ENCODE assay signal across 2 cellular contexts in the genomic region with DNA sequence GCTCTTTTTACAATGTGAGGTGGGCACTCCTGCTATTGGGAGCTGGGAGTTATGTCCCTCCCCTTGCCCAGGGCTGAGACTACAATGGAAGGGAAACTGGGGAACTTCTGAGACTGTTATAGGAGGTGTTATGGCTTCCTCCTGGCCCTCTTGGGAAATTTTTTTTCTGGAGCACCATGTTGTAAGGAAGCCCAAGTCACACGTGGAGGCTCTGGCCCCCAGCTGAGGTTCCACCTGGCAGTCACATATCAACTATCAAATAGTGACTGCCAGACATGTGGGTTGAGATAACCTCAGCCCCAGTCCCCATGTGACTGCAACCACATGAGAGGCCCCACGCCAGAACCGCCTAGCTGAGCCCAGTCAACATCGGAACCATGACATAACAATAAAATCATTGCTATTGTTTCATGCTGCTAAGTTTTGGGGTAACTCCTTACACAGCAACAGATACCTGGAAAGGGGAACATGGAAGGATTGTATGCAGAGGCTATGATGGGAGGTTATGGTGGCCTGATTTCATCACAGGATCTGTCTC.
TF ChIP-seq lines count a peak whose summit lies in the region.

No MANE protein-coding gene starts in this region.

TF ChIP-seq in GM23338, 12 proteins besides CTCF, POLR2A, EP300 and RAD21:
- TF ChIP-seq ZNF331 (CRISPR knock-in tag; IDR thresholded peaks at IDR 0.05; ENCODE audit: low read depth) = peak; percentile 61
- no peak for TF ChIP-seq NANOG (IDR thresholded peaks at IDR 0.05; ENCODE audit: borderline replicate concordance)

TF ChIP-seq in K562, 482 proteins besides CTCF, POLR2A, EP300 and RAD21:
- TF ChIP-seq CBFA2T2 (conservative IDR thresholded peaks at IDR 0.05) = 0 out of 2 replicates have a peak, but pooled peaks have one; percentile 16
- TF ChIP-seq CEBPG (CRISPR knock-in tag; IDR thresholded peaks at IDR 0.05) = no peak
- TF ChIP-seq CEBPG (tag; conservative IDR thresholded peaks at IDR 0.05 in 1 of 2, IDR thresholded peaks at IDR 0.05 in 1 of 2) = no peak
- 0 out of 2 replicates have a peak, but pooled peaks have one; percentile 17 for TF ChIP-seq CBFA2T3 (IDR thresholded peaks at IDR 0.05)
- no peak for TF ChIP-seq SRSF3 (IDR thresholded peaks at IDR 0.05; ENCODE audit: insufficient read depth, low read length)
- no peak for TF ChIP-seq ZNF507 (tag; conservative IDR thresholded peaks at IDR 0.05)
- no peak for TF ChIP-seq FOXJ3 (CRISPR knock-in tag; IDR thresholded peaks at IDR 0.05)
- peak in 2 of 3 experiments; percentile 27 to 67 for TF ChIP-seq YY1 (IDR thresholded peaks at IDR 0.05; ENCODE audit: borderline replicate concordance in 1 of 3, control insufficient read depth in 1 of 3, extremely low read depth in 1 of 3, insufficient read depth in 3 of 3, insufficient read length in 1 of 3, insufficient replicate concordance in 2 of 3, low read depth in 1 of 3, low read length in 2 of 3)
- TF ChIP-seq ETV1 (tag; conservative IDR thresholded peaks at IDR 0.05; ENCODE audit: low read depth) = no peak
- no peak for TF ChIP-seq FOXK2 (conservative IDR thresholded peaks at IDR 0.05 in 1 of 2, IDR thresholded peaks at IDR 0.05 in 1 of 2; ENCODE audit: low read depth in 2 of 2)
- TF ChIP-seq CREB1 (IDR thresholded peaks at IDR 0.05) = no peak
- no peak for TF ChIP-seq CREB1 (CRISPR knock-in tag; IDR thresholded peaks at IDR 0.05)
- no peak for TF ChIP-seq MYNN (IDR thresholded peaks at IDR 0.05)
- TF ChIP-seq MYNN (CRISPR knock-in tag; IDR thresholded peaks at IDR 0.05) = no peak
- TF ChIP-seq SMARCA5 (IDR thresholded peaks at IDR 0.05) = no peak
- no peak for TF ChIP-seq POLR2B (IDR thresholded peaks at IDR 0.05; ENCODE audit: low read depth, partially characterized antibody)
